In the genomic region with DNA sequence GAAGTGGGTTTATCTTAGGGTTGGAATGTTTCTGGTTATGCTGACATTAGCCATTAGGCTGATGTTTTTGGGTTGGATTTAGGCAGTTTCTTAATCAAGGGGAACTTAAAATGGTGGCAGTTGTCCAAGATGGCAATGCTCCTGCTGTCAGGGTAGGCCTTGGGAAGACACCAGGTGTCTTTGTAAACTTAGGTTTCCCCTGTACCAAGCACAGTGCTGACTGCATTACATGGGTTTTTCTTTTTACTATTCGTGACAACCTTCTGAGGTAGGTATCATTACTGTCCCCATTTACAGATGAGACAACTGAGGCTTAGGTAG, we compare ENCODE assay signal across 8 cellular contexts.
A peak's percentile ranks its signal among the peaks of the same experiment; 100 is the strongest.
DNase-seq lines count a peak whose midpoint lies in the region; ATAC-seq and TF ChIP-seq lines count a peak whose summit lies in the region.

No MANE protein-coding gene starts in this region.

- peak overlapping the region in 10 of 11 experiments; percentile 40 to 92 (median 84); a peak in 17 of 22 replicates for H3K9ac ChIP-seq in BLaER1 treated with 17β-estradiol and CSF1 and Interleukin-3, amounts not matched to agents 10 nM and 100 nM
- no peak overlapping the region for H3K9ac ChIP-seq in muscle layer of colon (ENCODE audit: low read length)

- H3K27me3 ChIP-seq in BLaER1 treated with 17β-estradiol and CSF1 and Interleukin-3, amounts not matched to agents 10 nM and 100 nM: no peaks in the 10 kb centered on the region
- no peaks in the 10 kb centered on the region for H3K27me3 ChIP-seq in muscle layer of colon (ENCODE audit: control insufficient read depth in 1 of 2, insufficient read depth in 2 of 2, low read length in 2 of 2)

- H3K4me1 Mint-ChIP-seq in activated naive CD8-positive, alpha-beta T cell treated with anti-CD3 and anti-CD28 coated beads, Interleukin-2, amount 50 U/mL, for 24 hours: peaks cover 68% of the 10 kb centered on the region

- H3K27me3 Mint-ChIP-seq in activated naive CD8-positive, alpha-beta T cell treated with anti-CD3 and anti-CD28 coated beads, Interleukin-2, amount 50 U/mL, for 24 hours: no peaks in the 10 kb centered on the region

- H3K36me3 Mint-ChIP-seq in activated naive CD8-positive, alpha-beta T cell treated with anti-CD3 and anti-CD28 coated beads, Interleukin-2, amount 50 U/mL, for 24 hours (ENCODE audit: low read depth): peaks cover 8% of the 10 kb centered on the region

- H3K9me3 Mint-ChIP-seq in activated naive CD8-positive, alpha-beta T cell treated with anti-CD3 and anti-CD28 coated beads, Interleukin-2, amount 50 U/mL, for 24 hours: no peaks in the 10 kb centered on the region

- DNase-seq in HFF-Myc (ENCODE audit: extremely low read depth, low read depth) (no peak), ACHN (no peak), AML-193 (lab: John Stamatoyannopoulos, UW) (no peak), RPMI8226 (no peak)
- DNase-seq in activated naive CD8-positive, alpha-beta T cell treated with anti-CD3 and anti-CD28 coated beads, Interleukin-2, amount 50 U/mL, for 24 hours: no peak
- DNase-seq in stimulated activated CD4-positive, alpha-beta T cell treated with anti-CD3 and anti-CD28 coated beads, Interleukin-12 subunit alpha, Interleukin-12 subunit beta, amount 100 ng/mL, for 4 hours: no peak

- peak overlapping the region; percentile 82 to 97 (median 90); a peak in 12 of 20 replicates for H3K4me3 ChIP-seq in BLaER1 treated with 17β-estradiol and CSF1 and Interleukin-3, amounts not matched to agents 10 nM and 100 nM
- H3K4me3 ChIP-seq in HFF-Myc (replicated peaks; ENCODE audit: low read depth, low read length): peak overlapping the region; percentile 94
- peak overlapping the region in 1 of 2 donors; percentile 74 for H3K4me3 ChIP-seq in muscle layer of colon (ENCODE audit: low read depth in 1 of 2, low read length in 2 of 2)

- peaks cover 19 to 29% (median 26%) of the 10 kb centered on the region in 11 experiments for H3K36me3 ChIP-seq in BLaER1 treated with 17β-estradiol and CSF1 and Interleukin-3, amounts not matched to agents 10 nM and 100 nM
- peaks cover 4% of the 10 kb centered on the region for H3K36me3 ChIP-seq in muscle layer of colon (ENCODE audit: insufficient read depth, low read length)

- peak overlapping the region; percentile 45 to 85 (median 75); a peak in 21 of 22 replicates for H3K27ac ChIP-seq in BLaER1 treated with 17β-estradiol and CSF1 and Interleukin-3, amounts not matched to agents 10 nM and 100 nM
- H3K27ac ChIP-seq in muscle layer of colon (ENCODE audit: low read depth, low read length): peak overlapping the region; percentile 83

- H3K9me3 ChIP-seq in BLaER1 treated with 17β-estradiol and CSF1 and Interleukin-3, amounts not matched to agents 10 nM and 100 nM (replicated peaks in 1 of 11): no peaks in the 10 kb centered on the region
- no peaks in the 10 kb centered on the region for H3K9me3 ChIP-seq in muscle layer of colon (ENCODE audit: low read length)

- peak overlapping the region; percentile 92 for H3K4me3 Mint-ChIP-seq in activated naive CD8-positive, alpha-beta T cell treated with anti-CD3 and anti-CD28 coated beads, Interleukin-2, amount 50 U/mL, for 24 hours

- ATAC-seq in activated naive CD8-positive, alpha-beta T cell treated with anti-CD3 and anti-CD28 coated beads, Interleukin-2, amount 50 U/mL, for 24 hours: no peak

- TF ChIP-seq CTCF in HFF-Myc (IDR thresholded peaks at IDR 0.05; ENCODE audit: low read depth, low read length, missing control alignments): no peak

- H3K4me1 ChIP-seq in BLaER1 treated with 17β-estradiol and CSF1 and Interleukin-3, amounts not matched to agents 10 nM and 100 nM: peaks cover 18 to 76% (median 46%) of the 10 kb centered on the region in 10 experiments
- peaks cover 31% of the 10 kb centered on the region for H3K4me1 ChIP-seq in muscle layer of colon (ENCODE audit: insufficient read depth, low read length)

- peaks cover 22 to 44% (median 38%) of the 10 kb centered on the region in 11 experiments; a peak in 21 of 22 replicates for H4K20me1 ChIP-seq in BLaER1 treated with 17β-estradiol and CSF1 and Interleukin-3, amounts not matched to agents 10 nM and 100 nM

- H3K4me2 ChIP-seq in BLaER1 treated with 17β-estradiol and CSF1 and Interleukin-3, amounts not matched to agents 10 nM and 100 nM: peak overlapping the region; percentile 10 to 82 (median 38); a peak in 16 of 22 replicates

- in situ Hi-C loops in ACHN (cut with HindIII; ENCODE audit: low pct_ligation_motif_present, low pct_unique_long_range_greater_than_20kb, low sequenced_read_pairs): no loop called here

- peak overlapping the region; percentile 85 for H3K27ac Mint-ChIP-seq in activated naive CD8-positive, alpha-beta T cell treated with anti-CD3 and anti-CD28 coated beads, Interleukin-2, amount 50 U/mL, for 24 hours
